ENCODE assay signal across 1 cellular context in genomic region chr14:92963301-92964123, GRCh38.
TF ChIP-seq lines count a peak whose summit lies in the region.

No MANE protein-coding gene starts in this region.

TF ChIP-seq in H1, 55 proteins besides CTCF, POLR2A, EP300 and RAD21:
- no peak for TF ChIP-seq MAX (IDR thresholded peaks at IDR 0.05)
- no peak for TF ChIP-seq CEBPB (IDR thresholded peaks at IDR 0.05; ENCODE audit: low read depth, low read length)
- TF ChIP-seq GTF2F1 (IDR thresholded peaks at IDR 0.05; ENCODE audit: borderline replicate concordance, low read depth, low read length), result no peak
- no peak for TF ChIP-seq TEAD4 (IDR thresholded peaks at IDR 0.05; ENCODE audit: low read depth, low read length)
- TF ChIP-seq CBX5 (IDR thresholded peaks at IDR 0.05; ENCODE audit: low read depth, low read length), result no peak
- no peak for TF ChIP-seq TBP (IDR thresholded peaks at IDR 0.05; ENCODE audit: low read depth, low read length)
- no peak for TF ChIP-seq KDM1A (IDR thresholded peaks at IDR 0.05; ENCODE audit: borderline replicate concordance, low read length)
- TF ChIP-seq E2F6 (IDR thresholded peaks at IDR 0.05), result no peak
- TF ChIP-seq CHD2 (IDR thresholded peaks at IDR 0.05; ENCODE audit: low read length), result no peak
- no peak for TF ChIP-seq NANOG (IDR thresholded peaks at IDR 0.05; ENCODE audit: insufficient read depth, low read depth, low read length, poor library complexity, severe bottlenecking)
- TF ChIP-seq KDM4A (IDR thresholded peaks at IDR 0.05; ENCODE audit: low read depth, low read length, severe bottlenecking), result no peak
- no peak for TF ChIP-seq RFX5 (IDR thresholded peaks at IDR 0.05; ENCODE audit: borderline replicate concordance, low read depth, low read length)
- no peak for TF ChIP-seq SP2 (IDR thresholded peaks at IDR 0.05; ENCODE audit: low read length)
